Comparison of ENCODE assay signal across 9 cellular contexts in genomic region chr1:27659497-27660299, GRCh38. TPM values are rescaled to one million over a fixed set of nuclear protein-coding genes. Genes with fewer than 3 reads are reported as not detected.
DNase-seq lines count a peak whose midpoint lies in the region; ATAC-seq and TF ChIP-seq lines count a peak whose summit lies in the region.
"Had no signal": no experiment of that assay in that cellular context is flagged by ENCODE, and none has a peak within 500 bp of the region (broad histone marks: within the 10 kb centered on the region; RNA-seq: fewer than 3 reads in every experiment).

No MANE protein-coding gene starts in this region.

- peaks cover 63% of the 10 kb centered on the region for H3K4me1 Mint-ChIP-seq in activated T-cell treated with anti-CD3 and anti-CD28 coated beads, Interleukin-2, amount 50 U/mL, for 72 hours (ENCODE audit: low read depth)

- H3K4me3 ChIP-seq in HUES48 (ENCODE audit: low read depth, low read length) (peak overlapping the region; percentile 51), esophagus squamous epithelium (peak overlapping the region; percentile 50 to 89 (median 64))

- peak in 1 of 6 experiments; percentile 23 for TF ChIP-seq CTCF in esophagus squamous epithelium (IDR thresholded peaks at IDR 0.05)

- H3K36me3 Mint-ChIP-seq in activated T-cell treated with anti-CD3 and anti-CD28 coated beads, Interleukin-2, amount 50 U/mL, for 72 hours (ENCODE audit: insufficient read depth in 2 of 2), result no peaks in the 10 kb centered on the region

- ATAC-seq in GM21360 (IDR thresholded peaks at IDR 0.05; ENCODE audit: unreplicated experiment), result peak; percentile 63
- ATAC-seq in activated T-cell treated with anti-CD3 and anti-CD28 coated beads, Interleukin-2, amount 50 U/mL, for 72 hours (replicated peaks in 1 of 2), result peak; percentile 76 to 77

- H3K36me3 ChIP-seq in HUES48 (ENCODE audit: control insufficient read depth, insufficient read depth, low read length) (no peaks in the 10 kb centered on the region), esophagus squamous epithelium (no peaks in the 10 kb centered on the region)

- DNase-seq in Caki2 (ENCODE audit: low read depth) (peak; percentile 77), OCI-M1 (lab: John Stamatoyannopoulos, UW) (peak; percentile 91), esophagus squamous epithelium (lab: John Stamatoyannopoulos, UW) (peak; percentile 71), myocyte (ENCODE audit: low read depth) (peak; percentile 92)
- DNase-seq in activated T-cell treated with anti-CD3 and anti-CD28 coated beads, Interleukin-2, amount 50 U/mL, for 72 hours, result peak; percentile 92 to 97
- peak; percentile 71 to 82 for DNase-seq in stimulated activated CD8-positive, alpha-beta memory T cell treated with anti-CD3 and anti-CD28 coated beads, Interleukin-7, amount 100 ng/mL, for 4 hours (ENCODE audit: low read depth in 2 of 2)

- TF ChIP-seq POLR2A in esophagus squamous epithelium (IDR thresholded peaks at IDR 0.05), result peak in 2 of 4 donors; percentile 43 to 69

- H3K9me3 ChIP-seq in HUES48 (ENCODE audit: control insufficient read depth, insufficient read depth, low read length) (no peaks in the 10 kb centered on the region), esophagus squamous epithelium (no peaks in the 10 kb centered on the region)

- H3K27me3 ChIP-seq in HUES48 (ENCODE audit: control insufficient read depth, insufficient read depth, low read length), result peaks cover 4% of the 10 kb centered on the region; the same call in 1 of the 2 replicates
- no peaks in the 10 kb centered on the region for H3K27me3 ChIP-seq in esophagus squamous epithelium

- in situ Hi-C loops in Caki2 (cut with HindIII; ENCODE audit: low pct_unique_long_range_greater_than_20kb, low sequenced_read_pairs), result no loop called here

- H3K4me1 ChIP-seq in HUES48 (ENCODE audit: control insufficient read depth, insufficient read depth, low read length) (peaks cover 34% of the 10 kb centered on the region), esophagus squamous epithelium (peaks cover 40 to 72% (median 49%) of the 10 kb centered on the region in 3 donors)

- peak overlapping the region; percentile 87 to 92 for H3K4me3 Mint-ChIP-seq in activated T-cell treated with anti-CD3 and anti-CD28 coated beads, Interleukin-2, amount 50 U/mL, for 72 hours

- 10 to 38% methylated on average over 10 to 28 of the region's 78 CpGs for WGBS in esophagus squamous epithelium, 2 donors

- H3K27ac Mint-ChIP-seq in activated T-cell treated with anti-CD3 and anti-CD28 coated beads, Interleukin-2, amount 50 U/mL, for 72 hours, result peak overlapping the region; percentile 83

- H3K9ac ChIP-seq in HUES48 (ENCODE audit: low read depth, low read length), result no peak overlapping the region

- intact Hi-C loops in esophagus squamous epithelium (cut with DNase I), result loop anchor here (10.0 kb wide), 1 partner anchor 265 kb away; the partner anchor contains the start of gene GPR3

- H3K27ac ChIP-seq in HUES48 (ENCODE audit: low read depth, low read length) (peak overlapping the region; percentile 58), esophagus squamous epithelium (peak overlapping the region; percentile 86 to 99 (median 95))

- no peaks in the 10 kb centered on the region for H3K9me3 Mint-ChIP-seq in activated T-cell treated with anti-CD3 and anti-CD28 coated beads, Interleukin-2, amount 50 U/mL, for 72 hours

- H3K27me3 Mint-ChIP-seq in activated T-cell treated with anti-CD3 and anti-CD28 coated beads, Interleukin-2, amount 50 U/mL, for 72 hours (ENCODE audit: low read depth), result no peaks in the 10 kb centered on the region

RNA-seq across cellular contexts. Expression of gene IFI6, which starts 12.3 kb away (rescaled TPM):
- total RNA-seq in Caki2 (2014; rRNA removed; shearing (Covaris generic); ENCODE audit: low replicate concordance), result 40.3 and 77.4 TPM in 2 replicates
- 10 to 100 TPM; 19.3 to 56.1 TPM for total RNA-seq in activated T-cell treated with anti-CD3 and anti-CD28 coated beads, Interleukin-2, amount 50 U/mL, for 72 hours
- total RNA-seq in esophagus squamous epithelium (100 to 1,000 TPM in 1 of 4 donors, 10 to 100 TPM in 2, 1 to 10 TPM in 1; 4.0 to 194 (median 13.6) TPM), myocyte (509 and 774 TPM in 2 replicates)
- polyA plus RNA-seq in myocyte (2012), result 257 TPM

RNA-seq across cellular contexts. Expression of gene FGR, which starts 24.7 kb away (rescaled TPM):
- total RNA-seq in Caki2 (2014; rRNA removed; shearing (Covaris generic); ENCODE audit: low replicate concordance), result not detected in 2 replicates
- total RNA-seq in activated T-cell treated with anti-CD3 and anti-CD28 coated beads, Interleukin-2, amount 50 U/mL, for 72 hours, result 1 to 10 TPM in 1 of 2 donors, under 1 TPM in 1; 0.62 to 2.1 TPM
- total RNA-seq in esophagus squamous epithelium (10 to 100 TPM in 2 of 4 donors, 1 to 10 TPM in 2; 1.2 to 12.4 (median 7.5) TPM), myocyte (0.05 and 0.29 TPM in 2 replicates)
- polyA plus RNA-seq in myocyte (2012), result not detected
- total RNA-seq: glomerular endothelial cell had no signal

RNA-seq across cellular contexts. Expression of gene AHDC1, which starts 55.8 kb away (rescaled TPM):
- total RNA-seq in Caki2 (2014; rRNA removed; shearing (Covaris generic); ENCODE audit: low replicate concordance), result 0.32 and 0.41 TPM in 2 replicates
- total RNA-seq in activated T-cell treated with anti-CD3 and anti-CD28 coated beads, Interleukin-2, amount 50 U/mL, for 72 hours, result 1 to 10 TPM; 8.4 to 9.3 TPM
- 100 to 1,000 TPM in 1 of 4 donors, 10 to 100 TPM in 3; 22.2 to 112 (median 30.6) TPM for total RNA-seq in esophagus squamous epithelium
- 46.6 and 55.3 TPM in 2 replicates for total RNA-seq in myocyte
- 67.3 TPM for polyA plus RNA-seq in myocyte (2012)

Comparison
In these comparisons a context has a peak if more than half of its experiments do, and no peak if none do; other contexts are left out.
1. Peak in every context shown above with its lines: DNase-seq, ATAC-seq, H3K4me3 ChIP-seq and H3K27ac ChIP-seq.